2 cellular contexts compared by ENCODE assay signal in genomic region chr9:127403507-127404192, GRCh38.
TF ChIP-seq lines count a peak whose summit lies in the region.

No MANE protein-coding gene starts in this region.

TF ChIP-seq in HepG2, 621 proteins besides CTCF, POLR2A, EP300 and RAD21:
- TF ChIP-seq RXRA (CRISPR knock-in tag; IDR thresholded peaks at IDR 0.05): no peak
- TF ChIP-seq ESRRA (CRISPR knock-in tag; IDR thresholded peaks at IDR 0.05; ENCODE audit: low read depth): no peak
- TF ChIP-seq SP4 (CRISPR knock-in tag; IDR thresholded peaks at IDR 0.05): no peak
- no peak for TF ChIP-seq DPF2 (CRISPR knock-in tag; IDR thresholded peaks at IDR 0.05; ENCODE audit: borderline replicate concordance, low read depth)
- peak; percentile 71 for TF ChIP-seq AGO2 (optimal IDR thresholded peaks at IDR 0.05; ENCODE audit: low read depth, low read length)
- TF ChIP-seq CEBPB (IDR thresholded peaks at IDR 0.05; ENCODE audit: borderline replicate concordance, low read depth, low read length): no peak
- TF ChIP-seq FIP1L1 (IDR thresholded peaks at IDR 0.05; ENCODE audit: borderline replicate concordance, insufficient read depth, low read depth, low read length): no peak

TF ChIP-seq in GM12891, 5 proteins besides CTCF, POLR2A, EP300 and RAD21:
- TF ChIP-seq SPI1 (IDR thresholded peaks at IDR 0.05; ENCODE audit: low read depth, low read length): no peak
